ENCODE assay signal across 8 cellular contexts in the genomic region with DNA sequence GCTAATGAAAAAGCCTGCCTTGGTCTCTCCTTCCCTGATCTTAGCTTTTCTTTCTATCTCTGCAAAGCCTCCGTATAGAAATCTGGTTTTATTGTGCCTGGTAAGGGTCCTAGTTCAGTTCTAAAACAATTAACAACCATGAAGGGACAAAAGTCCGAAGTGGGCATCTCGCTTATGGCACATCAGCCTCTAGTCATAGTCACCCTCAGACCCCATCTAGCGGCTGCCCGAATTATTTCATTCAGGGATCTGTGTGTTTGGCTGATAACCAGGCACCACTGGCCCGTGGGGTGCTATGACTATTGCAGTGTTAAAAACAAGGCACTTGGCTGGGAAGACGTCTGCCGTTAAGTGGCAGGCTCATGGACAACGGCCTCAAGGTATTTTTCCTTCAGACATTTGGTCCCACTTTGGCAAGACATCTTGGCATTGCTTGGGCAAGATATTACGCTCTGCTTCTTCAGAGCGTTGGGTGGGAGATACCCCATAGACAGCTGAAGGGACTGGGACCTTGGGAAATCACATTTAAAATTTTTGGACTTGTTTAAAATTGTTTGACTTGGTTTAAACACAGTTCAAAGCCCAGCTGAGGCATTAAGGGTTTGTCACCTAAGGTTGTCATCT.
A peak's percentile ranks its signal among the peaks of the same experiment; 100 is the strongest.
DNase-seq lines count a peak whose midpoint lies in the region; ATAC-seq, FAIRE-seq and TF ChIP-seq lines count a peak whose summit lies in the region.

No MANE protein-coding gene starts in this region.

- intact Hi-C loops in tibial artery (cut with DNase I; ENCODE audit: low total_unique reads): no loop called here

- FAIRE-seq in HTR-8/SVneo (lab: Jason Lieb, UNC): no peak

- no peak overlapping the region for H3K4me3 Mint-ChIP-seq in activated T-cell treated with anti-CD3 and anti-CD28 coated beads, Interleukin-2, amount 50 U/mL, for 4 hours

- H3K4me1 ChIP-seq in tibial artery: peaks cover 0 to 5% (median 2%) of the 10 kb centered on the region in 4 donors

- ATAC-seq in GM21390 (IDR thresholded peaks at IDR 0.05; ENCODE audit: unreplicated experiment) (peak; percentile 66), omental fat pad (ENCODE audit: low FRiP score) (no peak)
- peak; percentile 83 to 86 for ATAC-seq in activated T-cell treated with anti-CD3 and anti-CD28 coated beads, Interleukin-2, amount 50 U/mL, for 4 hours

- H3K9me3 Mint-ChIP-seq in activated T-cell treated with anti-CD3 and anti-CD28 coated beads, Interleukin-2, amount 50 U/mL, for 4 hours: no peaks in the 10 kb centered on the region

- H3K27me3 ChIP-seq in tibial artery: peaks cover 0 to 18% of the 10 kb centered on the region in 2 donors

- no peak overlapping the region for H3K27ac ChIP-seq in tibial artery

- peak; percentile 94 for DNase-seq in DMS53 (lab: John Stamatoyannopoulos, UW)
- DNase-seq in HTR-8/SVneo (ENCODE audit: insufficient read length, low spot score): peak; percentile 79
- DNase-seq in OCI-M1 (lab: John Stamatoyannopoulos, UW): peak; percentile 83
- DNase-seq in activated T-cell treated with anti-CD3 and anti-CD28 coated beads, Interleukin-2, amount 50 U/mL, for 4 hours: peak; percentile 50
- peak; percentile 65 for DNase-seq in fibroblast of villous mesenchyme (ENCODE audit: low read depth)
- peak; percentile 55 for DNase-seq in omental fat pad (ENCODE audit: low spot score)
- DNase-seq in tibial artery: peak in 1 of 2 donors; percentile 77

- H3K4me1 Mint-ChIP-seq in activated T-cell treated with anti-CD3 and anti-CD28 coated beads, Interleukin-2, amount 50 U/mL, for 4 hours (ENCODE audit: low read depth): peaks cover 4% of the 10 kb centered on the region

- no peaks in the 10 kb centered on the region for H3K9me3 ChIP-seq in tibial artery

- peak; percentile 92 for TF ChIP-seq CTCF in fibroblast of villous mesenchyme (IDR thresholded peaks at IDR 0.05; ENCODE audit: insufficient read depth, low read depth, low read length)
- TF ChIP-seq CTCF in omental fat pad (IDR thresholded peaks at IDR 0.05): no peak
- peak; percentile 58 to 63 for TF ChIP-seq CTCF in tibial artery (IDR thresholded peaks at IDR 0.05)

- H3K4me3 ChIP-seq in fibroblast of villous mesenchyme (ENCODE audit: low read depth, low read length): peak overlapping the region; percentile 31
- H3K4me3 ChIP-seq in tibial artery: peak overlapping the region in 1 of 2 donors; percentile 6

- peaks cover 20% of the 10 kb centered on the region for H3K27me3 Mint-ChIP-seq in activated T-cell treated with anti-CD3 and anti-CD28 coated beads, Interleukin-2, amount 50 U/mL, for 4 hours (ENCODE audit: low read depth)

- H3K36me3 ChIP-seq in tibial artery: no peaks in the 10 kb centered on the region

- H3K36me3 Mint-ChIP-seq in activated T-cell treated with anti-CD3 and anti-CD28 coated beads, Interleukin-2, amount 50 U/mL, for 4 hours (ENCODE audit: insufficient read depth): no peaks in the 10 kb centered on the region

Comparison
In these comparisons a context has a peak if more than half of its experiments do, and no peak if none do; other contexts are left out.
1. CTCF ChIP-seq: peak in fibroblast of villous mesenchyme (single experiment) and tibial artery (2 of 2); none in omental fat pad (0 of 3).